In genomic region chr1:177425241-177425640, GRCh38 we compare ENCODE assay signal across 24 cellular contexts.
"Had no signal": no experiment of that assay in that cellular context is flagged by ENCODE, and none has a peak within 500 bp of the region (broad histone marks: within the 10 kb centered on the region; RNA-seq: fewer than 3 reads in every experiment).

No MANE protein-coding gene starts in this region.

- H3K27ac ChIP-seq: body of pancreas, esophagus muscularis mucosa had no signal

- H3K36me3 Mint-ChIP-seq: activated naive CD4-positive, alpha-beta T cell treated with anti-CD3 and anti-CD28 coated beads, Interleukin-2, amount 10 ng/mL, durations not matched to agents 7 days and 5 days; activated naive CD8-positive, alpha-beta T cell treated with anti-CD3 and anti-CD28 coated beads, Interleukin-2, amount 10 ng/mL, durations not matched to agents 7 days and 5 days had no signal

- ATAC-seq: activated naive CD4-positive, alpha-beta T cell treated with anti-CD3 and anti-CD28 coated beads, Interleukin-2, amount 50 U/mL, for 72 hours; activated T-cell treated with anti-CD3 and anti-CD28 coated beads, Interleukin-2, amount 50 U/mL, for 72 hours; body of pancreas had no signal

- H3K4me3 Mint-ChIP-seq: activated CD4-positive, alpha-beta memory T cell treated with anti-CD3 and anti-CD28 coated beads, Interleukin-2, amount 10 ng/mL, durations not matched to agents 7 days and 5 days; activated CD4-positive, alpha-beta T cell treated with anti-CD3 and anti-CD28 coated beads, Interleukin-2, amount 10 ng/mL, durations not matched to agents 7 days and 5 days; activated naive CD4-positive, alpha-beta T cell treated with anti-CD3 and anti-CD28 coated beads, Interleukin-2, amount 10 ng/mL, durations not matched to agents 7 days and 5 days; activated naive CD8-positive, alpha-beta T cell treated with anti-CD3 and anti-CD28 coated beads, Interleukin-2, amount 10 ng/mL, durations not matched to agents 7 days and 5 days; activated T-cell treated with anti-CD3 and anti-CD28 coated beads, Interleukin-2, amount 50 U/mL, for 24 hours; activated T-cell treated with anti-CD3 and anti-CD28 coated beads, Interleukin-2, amount 50 U/mL, for 72 hours; endodermal cell had no signal

- H3K27me3 ChIP-seq: body of pancreas, esophagus muscularis mucosa had no signal

- H3K9me3 Mint-ChIP-seq: activated naive CD4-positive, alpha-beta T cell treated with anti-CD3 and anti-CD28 coated beads, Interleukin-2, amount 10 ng/mL, durations not matched to agents 7 days and 5 days; activated naive CD8-positive, alpha-beta T cell treated with anti-CD3 and anti-CD28 coated beads, Interleukin-2, amount 10 ng/mL, durations not matched to agents 7 days and 5 days; endodermal cell had no signal

- H3K4me1 Mint-ChIP-seq: activated CD4-positive, alpha-beta memory T cell treated with anti-CD3 and anti-CD28 coated beads, Interleukin-2, amount 10 ng/mL, durations not matched to agents 7 days and 5 days; activated CD4-positive, alpha-beta T cell treated with anti-CD3 and anti-CD28 coated beads, Interleukin-2, amount 10 ng/mL, durations not matched to agents 7 days and 5 days; activated naive CD4-positive, alpha-beta T cell treated with anti-CD3 and anti-CD28 coated beads, Interleukin-2, amount 10 ng/mL, durations not matched to agents 7 days and 5 days; activated naive CD8-positive, alpha-beta T cell treated with anti-CD3 and anti-CD28 coated beads, Interleukin-2, amount 10 ng/mL, durations not matched to agents 7 days and 5 days had no signal

- H3K4me3 ChIP-seq: body of pancreas, esophagus muscularis mucosa had no signal

- H3K27me3 Mint-ChIP-seq: activated CD4-positive, alpha-beta memory T cell treated with anti-CD3 and anti-CD28 coated beads, Interleukin-2, amount 10 ng/mL, durations not matched to agents 7 days and 5 days; activated CD4-positive, alpha-beta T cell treated with anti-CD3 and anti-CD28 coated beads, Interleukin-2, amount 10 ng/mL, durations not matched to agents 7 days and 5 days; activated naive CD4-positive, alpha-beta T cell treated with anti-CD3 and anti-CD28 coated beads, Interleukin-2, amount 10 ng/mL, durations not matched to agents 7 days and 5 days; activated naive CD8-positive, alpha-beta T cell treated with anti-CD3 and anti-CD28 coated beads, Interleukin-2, amount 10 ng/mL, durations not matched to agents 7 days and 5 days; activated T-cell treated with anti-CD3 and anti-CD28 coated beads, Interleukin-2, amount 50 U/mL, for 24 hours had no signal

- H3K27ac Mint-ChIP-seq: activated CD4-positive, alpha-beta memory T cell treated with anti-CD3 and anti-CD28 coated beads, Interleukin-2, amount 10 ng/mL, durations not matched to agents 7 days and 5 days; activated CD4-positive, alpha-beta T cell treated with anti-CD3 and anti-CD28 coated beads, Interleukin-2, amount 10 ng/mL, durations not matched to agents 7 days and 5 days; activated naive CD4-positive, alpha-beta T cell treated with anti-CD3 and anti-CD28 coated beads, Interleukin-2, amount 10 ng/mL, durations not matched to agents 7 days and 5 days; activated naive CD4-positive, alpha-beta T cell treated with anti-CD3 and anti-CD28 coated beads, Interleukin-2, amount 50 U/mL, for 72 hours; activated naive CD8-positive, alpha-beta T cell treated with anti-CD3 and anti-CD28 coated beads, Interleukin-2, amount 10 ng/mL, durations not matched to agents 7 days and 5 days; activated T-cell treated with anti-CD3 and anti-CD28 coated beads, Interleukin-2, amount 50 U/mL, for 24 hours; activated T-cell treated with anti-CD3 and anti-CD28 coated beads, Interleukin-2, amount 50 U/mL, for 72 hours; endodermal cell had no signal

- H3K36me3 ChIP-seq: esophagus muscularis mucosa had no signal

- H3K4me1 ChIP-seq: body of pancreas, esophagus muscularis mucosa had no signal

- DNase-seq: activated CD4-positive, alpha-beta memory T cell treated with anti-CD3 and anti-CD28 coated beads, Interleukin-2, amount 10 ng/mL, durations not matched to agents 7 days and 5 days; activated CD4-positive, alpha-beta T cell treated with anti-CD3 and anti-CD28 coated beads for 1 hour; activated CD4-positive, alpha-beta T cell treated with anti-CD3 and anti-CD28 coated beads for 4 hours; activated CD4-positive, alpha-beta T cell treated with anti-CD3 and anti-CD28 coated beads, Interleukin-2, amount 10 ng/mL, durations not matched to agents 7 days and 5 days; activated CD4-positive, alpha-beta T cell treated with anti-CD3 and anti-CD28 coated beads, Interleukin-2, amount 50 U/mL, for 4 hours; activated CD4-positive, CD25-positive, alpha-beta regulatory T cell; activated CD8-positive, alpha-beta memory T cell treated with anti-CD3 and anti-CD28 coated beads, Interleukin-2, amount 50 U/mL, for 48 hours; activated gamma-delta T cell; activated naive CD4-positive, alpha-beta T cell; activated naive CD4-positive, alpha-beta T cell treated with anti-CD3 and anti-CD28 coated beads, Interleukin-2, amount 10 ng/mL, durations not matched to agents 7 days and 5 days; activated naive CD8-positive, alpha-beta T cell treated with anti-CD3 and anti-CD28 coated beads, Interleukin-2, amount 10 ng/mL, durations not matched to agents 7 days and 5 days; activated T-cell treated with anti-CD3 and anti-CD28 coated beads for 4 hours; activated T-cell treated with anti-CD3 and anti-CD28 coated beads, Interleukin-2, amount 50 U/mL, for 24 hours; activated T-cell treated with anti-CD3 and anti-CD28 coated beads, Interleukin-2, amount 50 U/mL, for 72 hours; body of pancreas; cortex of kidney; dermis blood vessel endothelial cell; effector memory CD4-positive, alpha-beta T cell; endodermal cell; erythroblast; head of caudate nucleus; T-helper 2 cell had no signal
